Comparison of ENCODE assay signal across 1 cellular context in the genomic region with DNA sequence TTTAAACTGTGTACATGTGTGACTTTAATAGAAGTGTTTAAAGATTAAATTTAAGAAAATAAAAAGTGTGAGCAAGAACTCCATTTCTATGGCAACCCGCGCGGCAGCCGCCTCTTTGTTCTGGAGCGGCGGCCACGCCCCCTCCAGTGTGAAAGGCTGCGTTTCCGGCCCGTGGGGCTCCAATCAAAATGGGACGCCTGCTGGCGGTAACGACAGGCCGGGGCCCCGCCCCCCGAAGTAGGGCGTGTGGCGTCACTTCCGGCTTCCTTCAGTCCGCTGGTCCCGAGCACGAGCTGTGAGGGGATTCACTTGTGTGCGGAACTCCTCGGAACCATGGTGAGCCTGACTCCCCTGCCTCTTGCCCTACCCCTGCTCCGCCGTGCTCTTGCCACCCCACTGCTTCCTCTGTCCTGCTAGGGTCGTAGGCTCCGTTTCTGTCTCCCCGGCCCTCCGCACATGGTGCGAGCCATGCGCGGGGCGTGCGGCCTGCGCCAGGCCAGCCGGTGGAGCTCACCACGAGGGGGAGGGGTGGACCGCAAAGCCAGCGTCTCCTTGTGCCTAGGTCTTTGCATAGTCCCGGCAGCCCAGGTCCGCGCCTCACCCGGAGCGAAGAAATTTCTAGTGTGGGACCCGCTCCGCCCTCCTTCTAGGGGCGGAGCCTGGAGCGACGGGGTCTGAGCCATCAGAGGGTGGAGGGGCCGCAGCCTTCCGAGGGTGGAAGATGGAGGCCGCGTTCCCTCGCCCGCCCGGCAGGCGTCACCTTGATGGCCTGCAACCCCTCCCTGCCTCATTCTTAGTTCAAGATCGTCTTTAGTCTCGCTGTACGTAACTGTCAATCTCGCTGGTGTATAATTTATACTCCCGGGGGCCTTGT.
TF ChIP-seq lines count a peak whose summit lies in the region.

A gene (plus strand): TSS at position 271 of the 874 bp plus-strand sequence. CDS start 63 bp downstream, at position 334.

TF ChIP-seq in A549, 52 proteins besides CTCF, POLR2A, EP300 and RAD21 (continued from another document):
- TF ChIP-seq, protein P1, sequence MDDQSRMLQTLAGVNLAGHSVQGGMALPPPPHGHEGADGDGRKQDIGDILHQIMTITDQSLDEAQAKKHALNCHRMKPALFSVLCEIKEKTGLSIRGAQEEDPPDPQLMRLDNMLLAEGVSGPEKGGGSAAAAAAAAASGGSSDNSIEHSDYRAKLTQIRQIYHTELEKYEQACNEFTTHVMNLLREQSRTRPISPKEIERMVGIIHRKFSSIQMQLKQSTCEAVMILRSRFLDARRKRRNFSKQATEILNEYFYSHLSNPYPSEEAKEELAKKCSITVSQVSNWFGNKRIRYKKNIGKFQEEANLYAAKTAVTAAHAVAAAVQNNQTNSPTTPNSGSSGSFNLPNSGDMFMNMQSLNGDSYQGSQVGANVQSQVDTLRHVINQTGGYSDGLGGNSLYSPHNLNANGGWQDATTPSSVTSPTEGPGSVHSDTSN (IDR thresholded peaks at IDR 0.05) = no peak
- no peak for TF ChIP-seq CBX8 (IDR thresholded peaks at IDR 0.05)
- peak; percentile 70; the same call in 1 of the 2 replicates for TF ChIP-seq FOSB (CRISPR knock-in tag; IDR thresholded peaks at IDR 0.05)
- TF ChIP-seq, protein P2, sequence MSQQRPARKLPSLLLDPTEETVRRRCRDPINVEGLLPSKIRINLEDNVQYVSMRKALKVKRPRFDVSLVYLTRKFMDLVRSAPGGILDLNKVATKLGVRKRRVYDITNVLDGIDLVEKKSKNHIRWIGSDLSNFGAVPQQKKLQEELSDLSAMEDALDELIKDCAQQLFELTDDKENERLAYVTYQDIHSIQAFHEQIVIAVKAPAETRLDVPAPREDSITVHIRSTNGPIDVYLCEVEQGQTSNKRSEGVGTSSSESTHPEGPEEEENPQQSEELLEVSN (IDR thresholded peaks at IDR 0.05; ENCODE audit: borderline replicate concordance, low read depth) = 0 out of 2 replicates have a peak, but pooled peaks have one; percentile 56
- TF ChIP-seq, protein P3, sequence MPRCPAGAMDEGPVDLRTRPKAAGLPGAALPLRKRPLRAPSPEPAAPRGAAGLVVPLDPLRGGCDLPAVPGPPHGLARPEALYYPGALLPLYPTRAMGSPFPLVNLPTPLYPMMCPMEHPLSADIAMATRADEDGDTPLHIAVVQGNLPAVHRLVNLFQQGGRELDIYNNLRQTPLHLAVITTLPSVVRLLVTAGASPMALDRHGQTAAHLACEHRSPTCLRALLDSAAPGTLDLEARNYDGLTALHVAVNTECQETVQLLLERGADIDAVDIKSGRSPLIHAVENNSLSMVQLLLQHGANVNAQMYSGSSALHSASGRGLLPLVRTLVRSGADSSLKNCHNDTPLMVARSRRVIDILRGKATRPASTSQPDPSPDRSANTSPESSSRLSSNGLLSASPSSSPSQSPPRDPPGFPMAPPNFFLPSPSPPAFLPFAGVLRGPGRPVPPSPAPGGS (IDR thresholded peaks at IDR 0.05) = peak; percentile 95; the same call in 2 of the 3 replicates
- TF ChIP-seq, protein P4, sequence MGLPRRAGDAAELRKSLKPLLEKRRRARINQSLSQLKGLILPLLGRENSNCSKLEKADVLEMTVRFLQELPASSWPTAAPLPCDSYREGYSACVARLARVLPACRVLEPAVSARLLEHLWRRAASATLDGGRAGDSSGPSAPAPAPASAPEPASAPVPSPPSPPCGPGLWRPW (IDR thresholded peaks at IDR 0.05) = no peak
- 0 out of 2 replicates have a peak, but pooled peaks have one; percentile 10 for TF ChIP-seq TP53 (CRISPR knock-in tag; IDR thresholded peaks at IDR 0.05)
- TF ChIP-seq, protein P5, sequence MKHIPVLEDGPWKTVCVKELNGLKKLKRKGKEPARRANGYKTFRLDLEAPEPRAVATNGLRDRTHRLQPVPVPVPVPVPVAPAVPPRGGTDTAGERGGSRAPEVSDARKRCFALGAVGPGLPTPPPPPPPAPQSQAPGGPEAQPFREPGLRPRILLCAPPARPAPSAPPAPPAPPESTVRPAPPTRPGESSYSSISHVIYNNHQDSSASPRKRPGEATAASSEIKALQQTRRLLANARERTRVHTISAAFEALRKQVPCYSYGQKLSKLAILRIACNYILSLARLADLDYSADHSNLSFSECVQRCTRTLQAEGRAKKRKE (CRISPR knock-in tag; IDR thresholded peaks at IDR 0.05; ENCODE audit: low read depth) = no peak
- TF ChIP-seq FOSL2 (IDR thresholded peaks at IDR 0.05) = no peak
- 0 out of 2 replicates have a peak, but pooled peaks have one; percentile 18 for TF ChIP-seq FOSL2 (CRISPR knock-in tag; IDR thresholded peaks at IDR 0.05)
- no peak for TF ChIP-seq ZC3H11A (IDR thresholded peaks at IDR 0.05)
- TF ChIP-seq MYC (IDR thresholded peaks at IDR 0.05; ENCODE audit: borderline replicate concordance, low read length) = peak; percentile 94
- TF ChIP-seq JUNB (IDR thresholded peaks at IDR 0.05) = no peak
- 0 out of 2 replicates have a peak, but pooled peaks have one; percentile 52 for TF ChIP-seq HOXB13 (CRISPR knock-in tag; IDR thresholded peaks at IDR 0.05; ENCODE audit: low read depth)
